ENCODE assay signal across 13 cellular contexts in the genomic region with DNA sequence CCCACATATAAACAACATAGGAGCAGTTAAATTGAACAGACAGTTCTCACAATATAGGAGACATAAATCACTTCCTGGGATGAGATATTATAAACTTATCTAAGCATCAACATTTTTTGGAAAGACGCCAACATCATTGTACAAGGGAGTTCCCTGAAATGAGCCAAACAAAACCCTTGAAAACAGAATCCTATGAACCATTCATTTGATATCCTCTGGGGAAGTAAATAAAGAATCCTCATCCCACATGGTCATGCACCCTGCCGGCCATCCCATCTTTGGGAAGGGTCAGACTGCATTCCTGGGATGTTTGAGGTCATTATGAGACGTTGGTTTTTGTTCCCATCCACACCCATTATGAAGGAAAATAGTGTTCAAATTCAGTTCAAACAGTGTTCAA.
DNase-seq lines count a peak whose midpoint lies in the region; ATAC-seq and TF ChIP-seq lines count a peak whose summit lies in the region.
"Had no signal": no experiment of that assay in that cellular context is flagged by ENCODE, and none has a peak within 500 bp of the region (broad histone marks: within the 10 kb centered on the region; RNA-seq: fewer than 3 reads in every experiment).

No MANE protein-coding gene starts in this region.

- TF ChIP-seq RAD21 in Ishikawa (IDR thresholded peaks at IDR 0.05; ENCODE audit: low read depth) = no peak

- H3K27me3 Mint-ChIP-seq in effector memory CD8-positive, alpha-beta T cell = peaks cover 7 to 8% of the 10 kb centered on the region in 2 donors

- H3K4me1 ChIP-seq in ACC112 (ENCODE audit: control insufficient read depth, insufficient read depth, low read length, unreplicated experiment) (peaks cover 19% of the 10 kb centered on the region), right cardiac atrium (ENCODE audit: control insufficient read depth, insufficient read depth, low read length) (peaks cover 1% of the 10 kb centered on the region)
- H3K4me1 ChIP-seq: upper lobe of left lung had no signal

- TF ChIP-seq EP300 in Ishikawa (IDR thresholded peaks at IDR 0.05; ENCODE audit: borderline replicate concordance) = peak; percentile 54; the same call in 1 of the 2 replicates

- intact Hi-C loops in right cardiac atrium (cut with DNase I) = no loop called here

- no peaks in the 10 kb centered on the region for H3K9me3 Mint-ChIP-seq in effector memory CD8-positive, alpha-beta T cell

- no peaks in the 10 kb centered on the region for H3K4me1 Mint-ChIP-seq in effector memory CD8-positive, alpha-beta T cell (ENCODE audit: low read depth in 2 of 2)

- DNase-seq in astrocyte of the spinal cord (ENCODE audit: low read depth, low spot score) = peak; percentile 72
- peak; percentile 83 for DNase-seq in iris pigment epithelial cell (ENCODE audit: low read depth)
- DNase-seq in right cardiac atrium = no peak
- no peak for DNase-seq in effector memory CD8-positive, alpha-beta T cell
- DNase-seq in stimulated activated CD4-positive, alpha-beta T cell treated with anti-CD3 and anti-CD28 coated beads, Interleukin-4, amount 100 ng/mL, for 1 hour = no peak
- DNase-seq: activated CD4-positive, alpha-beta T cell treated with anti-CD3 and anti-CD28 coated beads for 1 hour; activated gamma-delta T cell; effector memory CD4-positive, alpha-beta T cell; NCI-H146; upper lobe of left lung had no signal

- H3K4me3 ChIP-seq in ACC112 (ENCODE audit: low read depth, low read length) (peak overlapping the region; percentile 8; the same call in 1 of the 2 replicates), astrocyte of the spinal cord (ENCODE audit: low read depth, low read length) (no peak overlapping the region), right cardiac atrium (ENCODE audit: low read length) (no peak overlapping the region)
- H3K4me3 ChIP-seq: upper lobe of left lung had no signal

- in situ Hi-C loops in astrocyte of the spinal cord (cut with HindIII; ENCODE audit: low sequenced_read_pairs) = no loop called here

- WGBS in right cardiac atrium = 32% methylated on average over 3 of the region's 3 CpGs

- no peak overlapping the region for H2AFZ ChIP-seq in ACC112 (ENCODE audit: low read length, unreplicated experiment)

- H3K36me3 ChIP-seq in ACC112 (ENCODE audit: insufficient read depth, low read length) = no peaks in the 10 kb centered on the region
- H3K36me3 ChIP-seq: upper lobe of left lung had no signal

- no peaks in the 10 kb centered on the region for H3K79me2 ChIP-seq in ACC112 (ENCODE audit: control insufficient read depth, insufficient read depth, low read length, unreplicated experiment)

- no peaks in the 10 kb centered on the region for H3K36me3 Mint-ChIP-seq in effector memory CD8-positive, alpha-beta T cell (ENCODE audit: insufficient read depth)

- H3K27me3 ChIP-seq in ACC112 (ENCODE audit: insufficient read depth, low read length) = no peaks in the 10 kb centered on the region
- H3K27me3 ChIP-seq in right cardiac atrium (ENCODE audit: control insufficient read depth, insufficient read depth) = no peaks in the 10 kb centered on the region
- H3K27me3 ChIP-seq: upper lobe of left lung had no signal

- no peaks in the 10 kb centered on the region for H3K9me3 ChIP-seq in right cardiac atrium (ENCODE audit: control insufficient read depth, low read length)
- H3K9me3 ChIP-seq: upper lobe of left lung had no signal

- TF ChIP-seq CTCF in astrocyte of the spinal cord (IDR thresholded peaks at IDR 0.05; ENCODE audit: low read depth, low read length) = no peak

- H3K27ac Mint-ChIP-seq in effector memory CD8-positive, alpha-beta T cell = no peak overlapping the region

- H3K27ac ChIP-seq in ACC112 (ENCODE audit: low read depth, low read length) (peak overlapping the region; percentile 70), right cardiac atrium (ENCODE audit: low read length) (no peak overlapping the region)
- H3K27ac ChIP-seq: upper lobe of left lung had no signal

- H3K4me3 Mint-ChIP-seq in effector memory CD8-positive, alpha-beta T cell = no peak overlapping the region

- no peak for ATAC-seq in GM21737 (IDR thresholded peaks at IDR 0.05; ENCODE audit: unreplicated experiment)
- no peak for ATAC-seq in right cardiac atrium
- no peak for ATAC-seq in effector memory CD8-positive, alpha-beta T cell (replicated peaks)

TF ChIP-seq in Ishikawa, 13 proteins besides CTCF, POLR2A, EP300 and RAD21:
- TF ChIP-seq TEAD4 (IDR thresholded peaks at IDR 0.05) (peak; percentile 91), CEBPB (IDR thresholded peaks at IDR 0.05) (no peak), TAF1 (IDR thresholded peaks at IDR 0.05; ENCODE audit: low read depth) (no peak), CREB1 (IDR thresholded peaks at IDR 0.05; ENCODE audit: low read depth) (no peak), FOXM1 (IDR thresholded peaks at IDR 0.05; ENCODE audit: borderline replicate concordance, low read depth) (peak; percentile 30; the same call in 1 of the 2 replicates), YY1 (IDR thresholded peaks at IDR 0.05; ENCODE audit: low read depth) (no peak), NFIC (IDR thresholded peaks at IDR 0.05) (peak; percentile 69), TCF12 (IDR thresholded peaks at IDR 0.05; ENCODE audit: low read depth) (0 out of 2 replicates have a peak, but pooled peaks have one; percentile 42), ZBTB7A (IDR thresholded peaks at IDR 0.05; ENCODE audit: low read depth) (no peak), EGR1 (IDR thresholded peaks at IDR 0.05) (no peak)
- TF ChIP-seq, protein P1, sequence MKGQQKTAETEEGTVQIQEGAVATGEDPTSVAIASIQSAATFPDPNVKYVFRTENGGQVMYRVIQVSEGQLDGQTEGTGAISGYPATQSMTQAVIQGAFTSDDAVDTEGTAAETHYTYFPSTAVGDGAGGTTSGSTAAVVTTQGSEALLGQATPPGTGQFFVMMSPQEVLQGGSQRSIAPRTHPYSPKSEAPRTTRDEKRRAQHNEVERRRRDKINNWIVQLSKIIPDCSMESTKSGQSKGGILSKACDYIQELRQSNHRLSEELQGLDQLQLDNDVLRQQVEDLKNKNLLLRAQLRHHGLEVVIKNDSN (IDR thresholded peaks at IDR 0.05) = no peak
- TF ChIP-seq, protein P2, sequence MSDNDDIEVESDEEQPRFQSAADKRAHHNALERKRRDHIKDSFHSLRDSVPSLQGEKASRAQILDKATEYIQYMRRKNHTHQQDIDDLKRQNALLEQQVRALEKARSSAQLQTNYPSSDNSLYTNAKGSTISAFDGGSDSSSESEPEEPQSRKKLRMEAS (IDR thresholded peaks at IDR 0.05) = no peak
- TF ChIP-seq, protein P3, sequence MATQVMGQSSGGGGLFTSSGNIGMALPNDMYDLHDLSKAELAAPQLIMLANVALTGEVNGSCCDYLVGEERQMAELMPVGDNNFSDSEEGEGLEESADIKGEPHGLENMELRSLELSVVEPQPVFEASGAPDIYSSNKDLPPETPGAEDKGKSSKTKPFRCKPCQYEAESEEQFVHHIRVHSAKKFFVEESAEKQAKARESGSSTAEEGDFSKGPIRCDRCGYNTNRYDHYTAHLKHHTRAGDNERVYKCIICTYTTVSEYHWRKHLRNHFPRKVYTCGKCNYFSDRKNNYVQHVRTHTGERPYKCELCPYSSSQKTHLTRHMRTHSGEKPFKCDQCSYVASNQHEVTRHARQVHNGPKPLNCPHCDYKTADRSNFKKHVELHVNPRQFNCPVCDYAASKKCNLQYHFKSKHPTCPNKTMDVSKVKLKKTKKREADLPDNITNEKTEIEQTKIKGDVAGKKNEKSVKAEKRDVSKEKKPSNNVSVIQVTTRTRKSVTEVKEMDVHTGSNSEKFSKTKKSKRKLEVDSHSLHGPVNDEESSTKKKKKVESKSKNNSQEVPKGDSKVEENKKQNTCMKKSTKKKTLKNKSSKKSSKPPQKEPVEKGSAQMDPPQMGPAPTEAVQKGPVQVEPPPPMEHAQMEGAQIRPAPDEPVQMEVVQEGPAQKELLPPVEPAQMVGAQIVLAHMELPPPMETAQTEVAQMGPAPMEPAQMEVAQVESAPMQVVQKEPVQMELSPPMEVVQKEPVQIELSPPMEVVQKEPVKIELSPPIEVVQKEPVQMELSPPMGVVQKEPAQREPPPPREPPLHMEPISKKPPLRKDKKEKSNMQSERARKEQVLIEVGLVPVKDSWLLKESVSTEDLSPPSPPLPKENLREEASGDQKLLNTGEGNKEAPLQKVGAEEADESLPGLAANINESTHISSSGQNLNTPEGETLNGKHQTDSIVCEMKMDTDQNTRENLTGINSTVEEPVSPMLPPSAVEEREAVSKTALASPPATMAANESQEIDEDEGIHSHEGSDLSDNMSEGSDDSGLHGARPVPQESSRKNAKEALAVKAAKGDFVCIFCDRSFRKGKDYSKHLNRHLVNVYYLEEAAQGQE (IDR thresholded peaks at IDR 0.05; ENCODE audit: low read depth) = no peak
TF ChIP-seq in Ishikawa: peak in this region for 4.

Comparison
In these comparisons a context has a peak if more than half of its experiments do, and no peak if none do; other contexts are left out.
1. DNase-seq: peak in astrocyte of the spinal cord (single experiment) and iris pigment epithelial cell (single experiment); none in right cardiac atrium (0 of 3), effector memory CD8-positive, alpha-beta T cell (0 of 3) and stimulated activated CD4-positive, alpha-beta T cell treated with anti-CD3 and anti-CD28 coated beads, Interleukin-4, amount 100 ng/mL, for 1 hour (single experiment).